In the genomic region with DNA sequence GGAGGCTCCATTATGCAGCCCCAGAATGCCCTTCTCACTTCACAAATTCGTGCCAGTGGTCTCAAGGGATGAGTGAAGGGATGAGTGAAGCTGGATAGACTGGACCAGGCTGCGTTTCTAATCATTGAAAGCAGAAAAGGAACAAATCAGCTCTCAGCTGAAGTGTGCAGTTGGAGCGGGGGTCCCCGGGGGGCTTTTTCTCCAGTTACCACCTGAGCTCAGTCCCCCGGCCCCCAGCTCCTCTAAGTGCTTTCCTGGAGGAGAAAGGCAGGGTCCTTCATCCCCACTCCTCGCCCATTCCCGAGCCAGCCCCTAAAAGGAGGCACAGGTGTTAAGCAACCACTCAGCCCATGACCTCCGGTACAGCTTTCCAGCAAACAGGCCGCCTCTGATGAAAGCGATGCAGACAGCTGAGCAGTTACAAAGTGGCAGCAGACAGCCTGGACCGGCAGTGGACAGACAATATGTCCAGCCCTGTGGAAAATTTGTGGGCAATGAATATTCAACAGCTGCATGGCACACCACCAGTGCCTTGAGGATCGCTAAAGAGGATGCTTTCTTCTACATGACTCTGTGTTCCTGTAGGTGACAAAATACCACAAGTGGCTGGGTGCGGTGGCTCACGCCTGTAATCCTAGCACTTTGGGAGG, we compare ENCODE assay signal across 14 cellular contexts.
"Had no signal": no experiment of that assay in that cellular context is flagged by ENCODE, and none has a peak within 500 bp of the region (broad histone marks: within the 10 kb centered on the region; RNA-seq: fewer than 3 reads in every experiment).

No MANE protein-coding gene starts in this region.

- H3K36me3 Mint-ChIP-seq: activated naive CD4-positive, alpha-beta T cell treated with anti-CD3 and anti-CD28 coated beads, Interleukin-2, amount 50 U/mL, for 24 hours had no signal

- DNase-seq: activated T-cell treated with anti-CD3 and anti-CD28 coated beads, Interleukin-2, amount 50 U/mL, for 1 hour; amniotic stem cell; body of pancreas; caudate nucleus; colonic mucosa; esophagus squamous epithelium; hypothalamus; left ventricle myocardium inferior; pancreas; stimulated activated CD4-positive, alpha-beta T cell treated with anti-CD3 and anti-CD28 coated beads, Interleukin-2, amount 100 ng/mL, for 48 hours; stimulated activated naive CD4-positive, alpha-beta T cell; tibial artery had no signal

- H3K9me3 Mint-ChIP-seq: activated naive CD4-positive, alpha-beta T cell treated with anti-CD3 and anti-CD28 coated beads, Interleukin-2, amount 50 U/mL, for 24 hours had no signal

- H3K4me3 ChIP-seq: body of pancreas, colonic mucosa, esophagus squamous epithelium, left ventricle myocardium inferior, pancreas, tibial artery had no signal

- H3K27me3 Mint-ChIP-seq: activated naive CD4-positive, alpha-beta T cell treated with anti-CD3 and anti-CD28 coated beads, Interleukin-2, amount 50 U/mL, for 24 hours had no signal

- H3K4me3 Mint-ChIP-seq: activated naive CD4-positive, alpha-beta T cell treated with anti-CD3 and anti-CD28 coated beads, Interleukin-2, amount 50 U/mL, for 24 hours had no signal

- ATAC-seq: body of pancreas, pancreas, SK-N-SH treated with all-trans-retinoic acid at 6 μM for 48 hours had no signal

- H3K27ac ChIP-seq: body of pancreas, colonic mucosa, esophagus squamous epithelium, left ventricle myocardium inferior, pancreas, tibial artery had no signal

- H3K4me1 ChIP-seq: body of pancreas, colonic mucosa, esophagus squamous epithelium, left ventricle myocardium inferior, pancreas, tibial artery had no signal

- H3K9me3 ChIP-seq: body of pancreas, colonic mucosa, esophagus squamous epithelium, left ventricle myocardium inferior, pancreas, tibial artery had no signal

- H3K27me3 ChIP-seq: body of pancreas, colonic mucosa, pancreas had no signal

- H3K36me3 ChIP-seq: colonic mucosa, esophagus squamous epithelium, left ventricle myocardium inferior, pancreas, tibial artery had no signal
